Comparison of ENCODE assay signal across 1 cellular context in the genomic region with DNA sequence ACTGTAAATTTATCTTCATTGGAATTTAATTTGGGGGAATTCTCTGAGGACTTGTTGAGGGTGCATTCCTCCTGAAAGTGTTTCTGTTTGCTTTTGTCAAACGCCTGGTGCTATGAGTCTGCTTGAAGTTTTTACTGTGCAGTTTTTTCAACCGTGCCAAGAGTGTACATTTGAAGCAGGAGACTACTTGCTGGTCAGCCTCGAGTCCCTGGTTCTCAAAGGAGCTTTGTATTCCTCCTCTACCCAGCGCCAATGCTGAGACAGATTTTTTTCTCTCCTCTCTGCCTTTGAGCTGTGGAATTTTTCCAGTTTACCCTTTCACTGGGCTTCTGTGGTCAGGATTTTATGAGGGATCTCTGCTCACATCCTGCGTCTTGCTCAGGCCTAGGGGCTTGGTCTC.
TF ChIP-seq lines count a peak whose summit lies in the region.

No MANE protein-coding gene starts in this region.

TF ChIP-seq in GM23338, 12 proteins besides CTCF, POLR2A, EP300 and RAD21 (continued from another document):
- TF ChIP-seq, protein P1, sequence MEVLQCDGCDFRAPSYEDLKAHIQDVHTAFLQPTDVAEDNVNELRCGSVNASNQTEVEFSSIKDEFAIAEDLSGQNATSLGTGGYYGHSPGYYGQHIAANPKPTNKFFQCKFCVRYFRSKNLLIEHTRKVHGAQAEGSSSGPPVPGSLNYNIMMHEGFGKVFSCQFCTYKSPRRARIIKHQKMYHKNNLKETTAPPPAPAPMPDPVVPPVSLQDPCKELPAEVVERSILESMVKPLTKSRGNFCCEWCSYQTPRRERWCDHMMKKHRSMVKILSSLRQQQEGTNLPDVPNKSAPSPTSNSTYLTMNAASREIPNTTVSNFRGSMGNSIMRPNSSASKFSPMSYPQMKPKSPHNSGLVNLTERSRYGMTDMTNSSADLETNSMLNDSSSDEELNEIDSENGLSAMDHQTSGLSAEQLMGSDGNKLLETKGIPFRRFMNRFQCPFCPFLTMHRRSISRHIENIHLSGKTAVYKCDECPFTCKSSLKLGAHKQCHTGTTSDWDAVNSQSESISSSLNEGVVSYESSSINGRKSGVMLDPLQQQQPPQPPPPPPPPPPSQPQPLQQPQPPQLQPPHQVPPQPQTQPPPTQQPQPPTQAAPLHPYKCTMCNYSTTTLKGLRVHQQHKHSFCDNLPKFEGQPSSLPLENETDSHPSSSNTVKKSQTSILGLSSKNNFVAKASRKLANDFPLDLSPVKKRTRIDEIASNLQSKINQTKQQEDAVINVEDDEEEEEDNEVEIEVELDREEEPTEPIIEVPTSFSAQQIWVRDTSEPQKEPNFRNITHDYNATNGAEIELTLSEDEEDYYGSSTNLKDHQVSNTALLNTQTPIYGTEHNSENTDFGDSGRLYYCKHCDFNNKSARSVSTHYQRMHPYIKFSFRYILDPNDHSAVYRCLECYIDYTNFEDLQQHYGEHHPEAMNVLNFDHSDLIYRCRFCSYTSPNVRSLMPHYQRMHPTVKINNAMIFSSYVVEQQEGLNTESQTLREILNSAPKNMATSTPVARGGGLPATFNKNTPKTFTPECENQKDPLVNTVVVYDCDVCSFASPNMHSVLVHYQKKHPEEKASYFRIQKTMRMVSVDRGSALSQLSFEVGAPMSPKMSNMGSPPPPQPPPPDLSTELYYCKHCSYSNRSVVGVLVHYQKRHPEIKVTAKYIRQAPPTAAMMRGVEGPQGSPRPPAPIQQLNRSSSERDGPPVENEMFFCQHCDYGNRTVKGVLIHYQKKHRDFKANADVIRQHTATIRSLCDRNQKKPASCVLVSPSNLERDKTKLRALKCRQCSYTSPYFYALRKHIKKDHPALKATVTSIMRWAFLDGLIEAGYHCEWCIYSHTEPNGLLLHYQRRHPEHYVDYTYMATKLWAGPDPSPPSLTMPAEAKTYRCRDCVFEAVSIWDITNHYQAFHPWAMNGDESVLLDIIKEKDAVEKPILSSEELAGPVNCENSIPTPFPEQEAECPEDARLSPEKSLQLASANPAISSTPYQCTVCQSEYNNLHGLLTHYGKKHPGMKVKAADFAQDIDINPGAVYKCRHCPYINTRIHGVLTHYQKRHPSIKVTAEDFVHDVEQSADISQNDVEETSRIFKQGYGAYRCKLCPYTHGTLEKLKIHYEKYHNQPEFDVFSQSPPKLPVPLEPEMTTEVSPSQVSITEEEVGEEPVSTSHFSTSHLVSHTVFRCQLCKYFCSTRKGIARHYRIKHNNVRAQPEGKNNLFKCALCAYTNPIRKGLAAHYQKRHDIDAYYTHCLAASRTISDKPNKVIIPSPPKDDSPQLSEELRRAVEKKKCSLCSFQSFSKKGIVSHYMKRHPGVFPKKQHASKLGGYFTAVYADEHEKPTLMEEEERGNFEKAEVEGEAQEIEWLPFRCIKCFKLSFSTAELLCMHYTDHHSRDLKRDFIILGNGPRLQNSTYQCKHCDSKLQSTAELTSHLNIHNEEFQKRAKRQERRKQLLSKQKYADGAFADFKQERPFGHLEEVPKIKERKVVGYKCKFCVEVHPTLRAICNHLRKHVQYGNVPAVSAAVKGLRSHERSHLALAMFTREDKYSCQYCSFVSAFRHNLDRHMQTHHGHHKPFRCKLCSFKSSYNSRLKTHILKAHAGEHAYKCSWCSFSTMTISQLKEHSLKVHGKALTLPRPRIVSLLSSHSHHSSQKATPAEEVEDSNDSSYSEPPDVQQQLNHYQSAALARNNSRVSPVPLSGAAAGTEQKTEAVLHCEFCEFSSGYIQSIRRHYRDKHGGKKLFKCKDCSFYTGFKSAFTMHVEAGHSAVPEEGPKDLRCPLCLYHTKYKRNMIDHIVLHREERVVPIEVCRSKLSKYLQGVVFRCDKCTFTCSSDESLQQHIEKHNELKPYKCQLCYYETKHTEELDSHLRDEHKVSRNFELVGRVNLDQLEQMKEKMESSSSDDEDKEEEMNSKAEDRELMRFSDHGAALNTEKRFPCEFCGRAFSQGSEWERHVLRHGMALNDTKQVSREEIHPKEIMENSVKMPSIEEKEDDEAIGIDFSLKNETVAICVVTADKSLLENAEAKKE (CRISPR knock-in tag; IDR thresholded peaks at IDR 0.05) = no peak
- no peak for TF ChIP-seq ZNF331 (CRISPR knock-in tag; IDR thresholded peaks at IDR 0.05; ENCODE audit: low read depth)
- no peak for TF ChIP-seq ZNF114 (CRISPR knock-in tag; IDR thresholded peaks at IDR 0.05)
- TF ChIP-seq, protein P2, sequence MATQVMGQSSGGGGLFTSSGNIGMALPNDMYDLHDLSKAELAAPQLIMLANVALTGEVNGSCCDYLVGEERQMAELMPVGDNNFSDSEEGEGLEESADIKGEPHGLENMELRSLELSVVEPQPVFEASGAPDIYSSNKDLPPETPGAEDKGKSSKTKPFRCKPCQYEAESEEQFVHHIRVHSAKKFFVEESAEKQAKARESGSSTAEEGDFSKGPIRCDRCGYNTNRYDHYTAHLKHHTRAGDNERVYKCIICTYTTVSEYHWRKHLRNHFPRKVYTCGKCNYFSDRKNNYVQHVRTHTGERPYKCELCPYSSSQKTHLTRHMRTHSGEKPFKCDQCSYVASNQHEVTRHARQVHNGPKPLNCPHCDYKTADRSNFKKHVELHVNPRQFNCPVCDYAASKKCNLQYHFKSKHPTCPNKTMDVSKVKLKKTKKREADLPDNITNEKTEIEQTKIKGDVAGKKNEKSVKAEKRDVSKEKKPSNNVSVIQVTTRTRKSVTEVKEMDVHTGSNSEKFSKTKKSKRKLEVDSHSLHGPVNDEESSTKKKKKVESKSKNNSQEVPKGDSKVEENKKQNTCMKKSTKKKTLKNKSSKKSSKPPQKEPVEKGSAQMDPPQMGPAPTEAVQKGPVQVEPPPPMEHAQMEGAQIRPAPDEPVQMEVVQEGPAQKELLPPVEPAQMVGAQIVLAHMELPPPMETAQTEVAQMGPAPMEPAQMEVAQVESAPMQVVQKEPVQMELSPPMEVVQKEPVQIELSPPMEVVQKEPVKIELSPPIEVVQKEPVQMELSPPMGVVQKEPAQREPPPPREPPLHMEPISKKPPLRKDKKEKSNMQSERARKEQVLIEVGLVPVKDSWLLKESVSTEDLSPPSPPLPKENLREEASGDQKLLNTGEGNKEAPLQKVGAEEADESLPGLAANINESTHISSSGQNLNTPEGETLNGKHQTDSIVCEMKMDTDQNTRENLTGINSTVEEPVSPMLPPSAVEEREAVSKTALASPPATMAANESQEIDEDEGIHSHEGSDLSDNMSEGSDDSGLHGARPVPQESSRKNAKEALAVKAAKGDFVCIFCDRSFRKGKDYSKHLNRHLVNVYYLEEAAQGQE (IDR thresholded peaks at IDR 0.05; ENCODE audit: unreplicated experiment) = no peak
- no peak for TF ChIP-seq CREB1 (CRISPR knock-in tag; IDR thresholded peaks at IDR 0.05; ENCODE audit: low read depth)
- no peak for TF ChIP-seq NANOG (IDR thresholded peaks at IDR 0.05; ENCODE audit: borderline replicate concordance)
- no peak for TF ChIP-seq EZH2phosphoT487 (IDR thresholded peaks at IDR 0.05; ENCODE audit: unreplicated experiment)
- TF ChIP-seq POLR2AphosphoS5 (IDR thresholded peaks at IDR 0.05; ENCODE audit: low read depth) = no peak
- TF ChIP-seq, protein P3, sequence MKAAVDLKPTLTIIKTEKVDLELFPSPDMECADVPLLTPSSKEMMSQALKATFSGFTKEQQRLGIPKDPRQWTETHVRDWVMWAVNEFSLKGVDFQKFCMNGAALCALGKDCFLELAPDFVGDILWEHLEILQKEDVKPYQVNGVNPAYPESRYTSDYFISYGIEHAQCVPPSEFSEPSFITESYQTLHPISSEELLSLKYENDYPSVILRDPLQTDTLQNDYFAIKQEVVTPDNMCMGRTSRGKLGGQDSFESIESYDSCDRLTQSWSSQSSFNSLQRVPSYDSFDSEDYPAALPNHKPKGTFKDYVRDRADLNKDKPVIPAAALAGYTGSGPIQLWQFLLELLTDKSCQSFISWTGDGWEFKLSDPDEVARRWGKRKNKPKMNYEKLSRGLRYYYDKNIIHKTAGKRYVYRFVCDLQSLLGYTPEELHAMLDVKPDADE (IDR thresholded peaks at IDR 0.05) = no peak
